18 cellular contexts compared by ENCODE assay signal in genomic region chr2:26333286-26333685, GRCh38. TPM values are rescaled to one million over a fixed set of nuclear protein-coding genes. Genes with fewer than 3 reads are reported as not detected.
"Had no signal": no experiment of that assay in that cellular context is flagged by ENCODE, and none has a peak within 500 bp of the region (broad histone marks: within the 10 kb centered on the region; RNA-seq: fewer than 3 reads in every experiment).

No MANE protein-coding gene starts in this region.

- H3K36me3 ChIP-seq: heart right ventricle, left lung, stomach, upper lobe of left lung, WERI-Rb-1 had no signal

- H3K27me3 ChIP-seq: heart right ventricle, left lung, stomach, testis, upper lobe of left lung had no signal

- H3K4me3 ChIP-seq: heart right ventricle, left lung, psoas muscle, stomach, testis, upper lobe of left lung had no signal

- FAIRE-seq: astrocyte, frontal cortex, islet of Langerhans had no signal

- ATAC-seq: heart right ventricle; left lung; natural killer cell treated with Interleukin-12 subunit alpha and Interleukin-12 subunit beta and Interleukin-15 and Interleukin-18, amount 100 ng/mL, for 72 hours; psoas muscle; sciatic nerve had no signal

- H3K4me1 ChIP-seq: testis had no signal

- H3K27ac ChIP-seq: epithelial cell of prostate, heart right ventricle, left lung, psoas muscle, stomach, testis, upper lobe of left lung, WERI-Rb-1 had no signal

- H3K9me3 ChIP-seq: heart right ventricle, left lung, psoas muscle, stomach, testis, upper lobe of left lung had no signal

- DNase-seq: activated CD4-positive, alpha-beta memory T cell treated with anti-CD3 and anti-CD28 coated beads, Interleukin-2, amount 10 ng/mL, durations not matched to agents 7 days and 5 days; activated CD4-positive, alpha-beta T cell treated with anti-CD3 and anti-CD28 coated beads for 4 hours; activated naive CD4-positive, alpha-beta T cell treated with anti-CD3 and anti-CD28 coated beads, Interleukin-2, amount 50 U/mL, for 16 hours; activated T-cell treated with anti-CD3 and anti-CD28 coated beads, Interleukin-2, amount 50 U/mL, for 24 hours; heart right ventricle; left lung; psoas muscle; stimulated activated CD4-positive, alpha-beta T cell treated with anti-CD3 and anti-CD28 coated beads, Interleukin-1b, Interleukin-23, amount 100 ng/mL, for 48 hours; stomach; testis; upper lobe of left lung; WERI-Rb-1 had no signal

RNA-seq across cellular contexts. Expression of gene ADGRF3, which starts 13.3 kb away (rescaled TPM):
- total RNA-seq: sciatic nerve had no signal
